In the genomic region with DNA sequence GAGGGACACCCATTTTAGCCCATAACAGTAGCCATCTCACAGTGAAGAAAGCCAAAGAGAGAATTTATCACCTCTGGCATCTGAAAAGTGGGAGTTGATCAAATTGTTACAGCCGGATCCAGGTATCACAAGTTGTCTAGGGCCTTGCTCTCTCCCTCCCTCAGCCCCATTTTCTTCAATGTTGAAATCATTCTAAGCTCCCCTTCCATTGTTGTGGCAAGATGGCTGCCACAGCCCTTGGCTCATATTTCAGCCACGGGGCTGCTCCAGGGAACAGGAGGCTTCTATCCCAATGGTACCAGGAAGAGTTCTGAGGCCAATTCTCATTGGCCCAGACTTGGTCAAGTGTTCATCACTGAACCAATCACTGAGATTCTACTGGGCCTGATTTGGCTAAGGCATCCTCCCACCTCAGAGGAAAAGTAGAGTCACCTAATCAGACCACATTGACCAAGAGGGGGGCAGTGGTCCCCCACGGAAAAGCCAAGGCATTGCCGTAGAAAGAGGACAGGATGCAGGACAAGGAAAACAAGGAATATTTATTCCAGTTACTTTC, we compare ENCODE assay signal across 20 cellular contexts.
DNase-seq lines count a peak whose midpoint lies in the region; ATAC-seq, FAIRE-seq and TF ChIP-seq lines count a peak whose summit lies in the region.
"Had no signal": no experiment of that assay in that cellular context is flagged by ENCODE, and none has a peak within 500 bp of the region (broad histone marks: within the 10 kb centered on the region; RNA-seq: fewer than 3 reads in every experiment).

No MANE protein-coding gene starts in this region.

- H3K9me3 ChIP-seq in K562 (replicated peaks; ENCODE audit: control insufficient read depth, insufficient read depth, low read depth, low read length): no peaks in the 10 kb centered on the region; the same call in 1 of the 2 replicates
- H3K9me3 ChIP-seq: BLaER1 treated with 17β-estradiol and CSF1 and Interleukin-3, amounts not matched to agents 10 nM and 100 nM; SK-N-SH had no signal

- H3K27ac Mint-ChIP-seq in GM23338: no peak overlapping the region
- H3K27ac Mint-ChIP-seq in natural killer cell treated with Interleukin-12 subunit alpha and Interleukin-12 subunit beta and Interleukin-15 and Interleukin-18, amount 100 ng/mL, for 72 hours: no peak overlapping the region

- no peaks in the 10 kb centered on the region for H3K9me1 ChIP-seq in K562 (ENCODE audit: control insufficient read depth, insufficient read depth, low read length)

- H3K4me2 ChIP-seq in GM23338 (no peak overlapping the region), K562 (ENCODE audit: insufficient read depth, low read length) (peak overlapping the region; percentile 98)
- H3K4me2 ChIP-seq: SK-N-SH had no signal

- H3K9ac ChIP-seq in K562 (ENCODE audit: insufficient read depth in 1 of 2, low read depth in 2 of 2, low read length in 2 of 2): peak overlapping the region in 1 of 2 experiments; percentile 67; a peak in 2 of 4 replicates
- H3K9ac ChIP-seq: BLaER1 treated with 17β-estradiol and CSF1 and Interleukin-3, amounts not matched to agents 10 nM and 100 nM; SK-N-SH had no signal

- 0% methylated on average over 4 of the region's 4 CpGs for WGBS in K562 (ENCODE audit: insufficient coverage, low coverage, missing lambda C conversion rate)

- H3K36me3 ChIP-seq in GM23338 (ENCODE audit: insufficient read depth) (no peaks in the 10 kb centered on the region), K562 (ENCODE audit: control insufficient read depth, insufficient read depth, low read length) (peaks cover 13% of the 10 kb centered on the region; the same call in 1 of the 3 replicates)
- H3K36me3 ChIP-seq: BLaER1 treated with 17β-estradiol and CSF1 and Interleukin-3, amounts not matched to agents 10 nM and 100 nM had no signal

- H3K4me1 ChIP-seq in GM23338 (ENCODE audit: insufficient read depth) (peaks cover 13% of the 10 kb centered on the region), K562 (replicated peaks in 1 of 2; ENCODE audit: control insufficient read depth in 2 of 2, insufficient read depth in 2 of 2, low read length in 2 of 2) (peaks cover 15 to 46% of the 10 kb centered on the region in 2 experiments)

- no TSS peak for BruUV-seq in K562 (replicated peaks; lab: Mats Ljungman, UMichigan)

- H3K79me2 ChIP-seq in GM23338 (replicated peaks; ENCODE audit: insufficient read depth) (no peaks in the 10 kb centered on the region), K562 (ENCODE audit: control insufficient read depth, insufficient read depth, low read length) (peaks cover 53% of the 10 kb centered on the region)

- no peak for TF ChIP-seq RAD21 in K562 (CRISPR knock-in tag; conservative IDR thresholded peaks at IDR 0.05 in 1 of 2, IDR thresholded peaks at IDR 0.05 in 1 of 2)

- intact Hi-C loops in K562 (cut with micrococcal nuclease): loop anchor here (5.0 kb wide), 2 partner anchors 56 to 121 kb away; no protein-coding TSS in a partner anchor

- H3K27ac ChIP-seq in GM23338 (ENCODE audit: low read depth) (no peak overlapping the region), K562 (ENCODE audit: extremely low read depth, low read depth, low read length) (peak overlapping the region; percentile 91)
- H3K27ac ChIP-seq: BLaER1 treated with 17β-estradiol and CSF1 and Interleukin-3, amounts not matched to agents 10 nM and 100 nM had no signal

- POLR2A ChIA-PET in K562 (lab: Yijun Ruan, JAX): interaction anchor here (0.7 kb wide), 1 partner anchor 26 kb away, joined by 3 read pairs; no protein-coding TSS in a partner anchor

- FAIRE-seq in K562 (lab: Jason Lieb, UNC): peak; percentile 96
- FAIRE-seq: D721Med, G401.6, RCC 7860 had no signal

- in situ Hi-C loops in K562 (cut with MboI): no loop called here

- DNase-seq in GM23338 (ENCODE audit: low spot score) (peak; percentile 24), NCI-H2107 (lab: John Stamatoyannopoulos, UW) (peak; percentile 20), K562 (ENCODE audit: extremely low read depth in 1 of 4, low spot score in 3 of 4) (peak; percentile 73 to 89 (median 80)), myocyte (ENCODE audit: low read depth) (peak; percentile 21), amniotic stem cell (lab: John Stamatoyannopoulos, UW) (no peak), NAMALWA (ENCODE audit: low spot score) (no peak)
- DNase-seq in natural killer cell treated with Interleukin-12 subunit alpha and Interleukin-12 subunit beta and Interleukin-15 and Interleukin-18, amount 100 ng/mL, for 72 hours (ENCODE audit: low spot score): no peak
- DNase-seq: DND-41; HCEC 1CT; NCI-H1105 treated with DMSO at 0.1 percent for 48 hours; NCI-H1694; NCI-H2081 treated with DMSO at 0.1 percent for 48 hours; NCI-H526 treated with DMSO at 0.1 percent for 48 hours; NK-92 treated with Interleukin-12 subunit alpha and Interleukin-12 subunit beta, amount 100 ng/mL, for 24 hours; SHP77; SK-N-SH had no signal

- no peaks in the 10 kb centered on the region for H4K20me1 ChIP-seq in GM23338 (replicated peaks; ENCODE audit: insufficient read depth)
- no peaks in the 10 kb centered on the region for H4K20me1 ChIP-seq in K562 (replicated peaks; ENCODE audit: control insufficient read depth, insufficient read depth, low read length)
- H4K20me1 ChIP-seq: BLaER1 treated with 17β-estradiol and CSF1 and Interleukin-3, amounts not matched to agents 10 nM and 100 nM had no signal

- TF ChIP-seq POLR2A in K562 (conservative IDR thresholded peaks at IDR 0.05): peak; percentile 71

- no peak for TF ChIP-seq CTCF in GM23338 (conservative IDR thresholded peaks at IDR 0.05; ENCODE audit: low read depth in 2 of 2)
- TF ChIP-seq CTCF in K562 (IDR thresholded peaks at IDR 0.05 in 2 of 3, conservative IDR thresholded peaks at IDR 0.05 in 1 of 3; ENCODE audit: insufficient read depth in 2 of 3, low read depth in 1 of 3, low read length in 3 of 3): no peak

- H3K36me3 Mint-ChIP-seq in GM23338 (ENCODE audit: low read depth): no peaks in the 10 kb centered on the region
- no peaks in the 10 kb centered on the region for H3K36me3 Mint-ChIP-seq in natural killer cell treated with Interleukin-12 subunit alpha and Interleukin-12 subunit beta and Interleukin-15 and Interleukin-18, amount 100 ng/mL, for 72 hours

- peaks cover 3% of the 10 kb centered on the region for H3K27me3 Mint-ChIP-seq in GM23338 (ENCODE audit: insufficient read depth, low read depth, poor library complexity)
- peaks cover 14 to 19% of the 10 kb centered on the region in 2 donors for H3K27me3 Mint-ChIP-seq in natural killer cell treated with Interleukin-12 subunit alpha and Interleukin-12 subunit beta and Interleukin-15 and Interleukin-18, amount 100 ng/mL, for 72 hours

- H3K4me1 Mint-ChIP-seq in GM23338: peaks cover 12% of the 10 kb centered on the region
- no peaks in the 10 kb centered on the region for H3K4me1 Mint-ChIP-seq in natural killer cell treated with Interleukin-12 subunit alpha and Interleukin-12 subunit beta and Interleukin-15 and Interleukin-18, amount 100 ng/mL, for 72 hours (ENCODE audit: low read depth in 2 of 2)

- CTCF ChIA-PET in K562 (lab: Yijun Ruan, JAX; ENCODE audit: low intra/inter-chr PET ratio): no interaction called here

- H2AFZ ChIP-seq in GM23338 (no peak overlapping the region), K562 (ENCODE audit: low read depth, low read length) (peak overlapping the region; percentile 90)

- no peak overlapping the region for H3K4me3 Mint-ChIP-seq in GM23338
- H3K4me3 Mint-ChIP-seq in natural killer cell treated with Interleukin-12 subunit alpha and Interleukin-12 subunit beta and Interleukin-15 and Interleukin-18, amount 100 ng/mL, for 72 hours: no peak overlapping the region

- H3K4me3 ChIP-seq in GM23338 (no peak overlapping the region), K562 (peak overlapping the region; percentile 56)
- H3K4me3 ChIP-seq: BLaER1 treated with 17β-estradiol and CSF1 and Interleukin-3, amounts not matched to agents 10 nM and 100 nM had no signal

- no peaks in the 10 kb centered on the region; the same call in 2 of the 3 replicates for H3K9me3 Mint-ChIP-seq in GM23338
- no peaks in the 10 kb centered on the region for H3K9me3 Mint-ChIP-seq in natural killer cell treated with Interleukin-12 subunit alpha and Interleukin-12 subunit beta and Interleukin-15 and Interleukin-18, amount 100 ng/mL, for 72 hours

- no peaks in the 10 kb centered on the region for H3K27me3 ChIP-seq in GM23338 (ENCODE audit: insufficient read depth)
- H3K27me3 ChIP-seq in K562 (ENCODE audit: control insufficient read depth in 2 of 2, insufficient read depth in 2 of 2, low read length in 2 of 2): no peaks in the 10 kb centered on the region
- H3K27me3 ChIP-seq: BLaER1 treated with 17β-estradiol and CSF1 and Interleukin-3, amounts not matched to agents 10 nM and 100 nM had no signal

- H3F3A ChIP-seq in GM23338 (replicated peaks; ENCODE audit: low read depth): no peaks in the 10 kb centered on the region

- peak; percentile 25; the same call in 1 of the 3 replicates for ATAC-seq in GM23338
- ATAC-seq in K562: peak; percentile 92
- ATAC-seq in natural killer cell treated with Interleukin-12 subunit alpha and Interleukin-12 subunit beta and Interleukin-15 and Interleukin-18, amount 100 ng/mL, for 72 hours: no peak

- TF ChIP-seq EP300 in K562 (IDR thresholded peaks at IDR 0.05; ENCODE audit: low read length): no peak

- peaks cover 5% of the 10 kb centered on the region; the same call in 1 of the 2 replicates for H3K9me2 ChIP-seq in GM23338 (ENCODE audit: insufficient read depth)
- H3K9me2 ChIP-seq: SK-N-SH had no signal

TF ChIP-seq in GM23338, 12 proteins besides CTCF, POLR2A, EP300 and RAD21 (continues in another document):
- TF ChIP-seq EZH2 (IDR thresholded peaks at IDR 0.05; ENCODE audit: low read depth, unreplicated experiment): no peak
- TF ChIP-seq NANOG (IDR thresholded peaks at IDR 0.05; ENCODE audit: borderline replicate concordance): no peak
- no peak for TF ChIP-seq POLR2AphosphoS5 (IDR thresholded peaks at IDR 0.05; ENCODE audit: low read depth)

TF ChIP-seq in K562, 482 proteins besides CTCF, POLR2A, EP300 and RAD21 (continues in another document):
- TF ChIP-seq NR4A1 (CRISPR knock-in tag; IDR thresholded peaks at IDR 0.05) (no peak), NR4A1 (tag; IDR thresholded peaks at IDR 0.05) (peak; percentile 75), SMARCB1 (IDR thresholded peaks at IDR 0.05; ENCODE audit: insufficient read length, low read depth) (no peak), POLR3G (IDR thresholded peaks at IDR 0.05; ENCODE audit: extremely low read depth, insufficient read length, insufficient replicate concordance) (no peak), HDAC8 (tag; IDR thresholded peaks at IDR 0.05) (no peak)
- TF ChIP-seq, protein P1, sequence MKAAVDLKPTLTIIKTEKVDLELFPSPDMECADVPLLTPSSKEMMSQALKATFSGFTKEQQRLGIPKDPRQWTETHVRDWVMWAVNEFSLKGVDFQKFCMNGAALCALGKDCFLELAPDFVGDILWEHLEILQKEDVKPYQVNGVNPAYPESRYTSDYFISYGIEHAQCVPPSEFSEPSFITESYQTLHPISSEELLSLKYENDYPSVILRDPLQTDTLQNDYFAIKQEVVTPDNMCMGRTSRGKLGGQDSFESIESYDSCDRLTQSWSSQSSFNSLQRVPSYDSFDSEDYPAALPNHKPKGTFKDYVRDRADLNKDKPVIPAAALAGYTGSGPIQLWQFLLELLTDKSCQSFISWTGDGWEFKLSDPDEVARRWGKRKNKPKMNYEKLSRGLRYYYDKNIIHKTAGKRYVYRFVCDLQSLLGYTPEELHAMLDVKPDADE (conservative IDR thresholded peaks at IDR 0.05; ENCODE audit: control insufficient read depth, low read depth, low read length): no peak

Comparison
In these comparisons a context has a peak if more than half of its experiments do, and no peak if none do; other contexts are left out.
1. ATAC-seq: peak in GM23338 (single experiment) and K562 (single experiment); none in natural killer cell treated with Interleukin-12 subunit alpha and Interleukin-12 subunit beta and Interleukin-15 and Interleukin-18, amount 100 ng/mL, for 72 hours (0 of 2).
2. DNase-seq: peak in GM23338 (single experiment), NCI-H2107 (single experiment), K562 (4 of 4) and myocyte (single experiment); none in natural killer cell treated with Interleukin-12 subunit alpha and Interleukin-12 subunit beta and Interleukin-15 and Interleukin-18, amount 100 ng/mL, for 72 hours (single experiment), amniotic stem cell (single experiment) and NAMALWA (single experiment).